In genomic region chr13:21826214-21827015, GRCh38 we compare ENCODE assay signal across 20 cellular contexts.
A peak's percentile ranks its signal among the peaks of the same experiment; 100 is the strongest.
DNase-seq lines count a peak whose midpoint lies in the region; ATAC-seq and TF ChIP-seq lines count a peak whose summit lies in the region.
"Had no signal": no experiment of that assay in that cellular context is flagged by ENCODE, and none has a peak within 500 bp of the region (broad histone marks: within the 10 kb centered on the region; RNA-seq: fewer than 3 reads in every experiment).

No MANE protein-coding gene starts in this region.

- H3K9me3 ChIP-seq in IMR-90 (ENCODE audit: control insufficient read depth, insufficient read depth, low read length): no peaks in the 10 kb centered on the region

- no peak overlapping the region for H3K4ac ChIP-seq in IMR-90 (ENCODE audit: low read depth, low read length)

- H3K4me3 Mint-ChIP-seq in progenitor cell of endocrine pancreas (ENCODE audit: low read depth): no peak overlapping the region
- H3K4me3 Mint-ChIP-seq: CD8-positive, alpha-beta memory T cell had no signal

- no peak for TF ChIP-seq CTCF in IMR-90 (conservative IDR thresholded peaks at IDR 0.05; ENCODE audit: low read depth, low read length)
- TF ChIP-seq CTCF in fibroblast of villous mesenchyme (IDR thresholded peaks at IDR 0.05; ENCODE audit: insufficient read depth, low read depth, low read length): no peak
- no peak for TF ChIP-seq CTCF in progenitor cell of endocrine pancreas (IDR thresholded peaks at IDR 0.05; ENCODE audit: unreplicated experiment)
- no peak for TF ChIP-seq CTCF in lower leg skin (IDR thresholded peaks at IDR 0.05)

- H3K79me1 ChIP-seq in IMR-90 (ENCODE audit: low read depth in 1 of 2, low read length in 2 of 2): no peaks in the 10 kb centered on the region

- no peaks in the 10 kb centered on the region for H4K20me1 ChIP-seq in IMR-90 (ENCODE audit: insufficient read depth, low read length)

- no peak overlapping the region for H2BK120ac ChIP-seq in IMR-90 (ENCODE audit: low read depth, low read length)

- H2BK5ac ChIP-seq in IMR-90 (ENCODE audit: low read depth, low read length, poor library complexity, severe bottlenecking): no peak overlapping the region

- H3K27me3 ChIP-seq in IMR-90 (ENCODE audit: control insufficient read depth, insufficient read depth, low read length): no peaks in the 10 kb centered on the region

- no peak overlapping the region for H3K56ac ChIP-seq in IMR-90 (ENCODE audit: extremely low read depth, insufficient read depth, low read length)

- no peaks in the 10 kb centered on the region for H3K9me1 ChIP-seq in IMR-90 (ENCODE audit: insufficient read depth, low read length)

- CTCF ChIA-PET in IMR-90 (lab: Yijun Ruan, JAX): no interaction called here

- DNase-seq in GM03348 (ENCODE audit: low spot score) (peak; percentile 24), IMR-90 (no peak), fibroblast of villous mesenchyme (ENCODE audit: low read depth) (peak; percentile 45), progenitor cell of endocrine pancreas (ENCODE audit: low spot score, unreplicated experiment) (no peak), lower leg skin (ENCODE audit: low spot score in 2 of 2) (no peak), HPDE6-E6E7 (ENCODE audit: extremely low spot score) (no peak)
- DNase-seq: ACHN; C1 segment of cervical spinal cord; CD8-positive, alpha-beta memory T cell; DMS79 treated with DMSO at 0.1 percent for 48 hours; Karpas-422; NCI-H1436; NCI-H1930; NCI-H2171 treated with DMSO at 0.1 percent for 48 hours; NCI-H446; NCI-H774; T-helper 1 cell had no signal

- no peak overlapping the region for H4K8ac ChIP-seq in IMR-90 (ENCODE audit: low read depth in 2 of 2, low read length in 2 of 2)

- intact Hi-C loops in IMR-90 (cut with micrococcal nuclease): loop anchor here (10.0 kb wide), 2 partner anchors 152 to 448 kb away; partner anchors contain the start of gene FGF9
- intact Hi-C loops in lower leg skin (cut with DNase I; ENCODE audit: low total_unique reads): no loop called here

- no peak overlapping the region for H4K5ac ChIP-seq in IMR-90 (ENCODE audit: low read depth, low read length)

- no peaks in the 10 kb centered on the region for H3K36me3 ChIP-seq in IMR-90 (ENCODE audit: control insufficient read depth, insufficient read depth, low read length)

- H3K14ac ChIP-seq in IMR-90 (replicated peaks; ENCODE audit: low read depth, low read length): no peak overlapping the region; the same call in 1 of the 2 replicates

- no peak overlapping the region for H2AFZ ChIP-seq in IMR-90 (replicated peaks; ENCODE audit: low read length, poor library complexity)
- H2AFZ ChIP-seq: GM23248 had no signal

- peak; percentile 65 for ATAC-seq in IMR-90 (ENCODE audit: low read depth)
- ATAC-seq in HG03139 (IDR thresholded peaks at IDR 0.05; ENCODE audit: unreplicated experiment): no peak
- ATAC-seq: HCT116 had no signal

- BruUV-seq in IMR-90 (replicated peaks; lab: Mats Ljungman, UMichigan): no TSS peak

- in situ Hi-C loops in IMR-90 (cut with MboI; ENCODE audit: low sequenced_read_pairs): no loop called here

- peaks cover 2% of the 10 kb centered on the region; the same call in 1 of the 2 replicates for H3K4me1 ChIP-seq in IMR-90 (ENCODE audit: control insufficient read depth, insufficient read depth, low read length)

- no peaks in the 10 kb centered on the region for H3K27me3 Mint-ChIP-seq in progenitor cell of endocrine pancreas

- peaks cover 6% of the 10 kb centered on the region for H3K9me3 Mint-ChIP-seq in progenitor cell of endocrine pancreas (ENCODE audit: low read depth)
- H3K9me3 Mint-ChIP-seq: CD8-positive, alpha-beta memory T cell had no signal

- H3K4me3 ChIP-seq in IMR-90 (ENCODE audit: insufficient read depth, low read depth, low read length): no peak overlapping the region
- no peak overlapping the region for H3K4me3 ChIP-seq in fibroblast of villous mesenchyme (ENCODE audit: low read depth, low read length)
- no peak overlapping the region for H3K4me3 ChIP-seq in lower leg skin (ENCODE audit: low read depth, poor library complexity, severe bottlenecking)
- H3K4me3 ChIP-seq: GM23248 had no signal

- dilution Hi-C loops in IMR-90 (cut with HindIII; ENCODE audit: low sequenced_read_pairs, unreplicated experiment): no loop called here

- H3K23ac ChIP-seq in IMR-90 (ENCODE audit: low read depth, low read length): no peak overlapping the region

- WGBS in IMR-90 (ENCODE audit: extremely low coverage in 2 of 2, insufficient read length in 1 of 2), 2 experiments: no CpG with 5 or more reads among the region's 3 CpGs
- whole genome bisulfite sequencing in lower leg skin, 2 donors: 53 to 55% methylated on average over 3 of the region's 3 CpGs

- H2BK20ac ChIP-seq in IMR-90 (ENCODE audit: low read depth, low read length): no peak overlapping the region

- H3K4me1 Mint-ChIP-seq in progenitor cell of endocrine pancreas (ENCODE audit: low read depth): peaks cover 42% of the 10 kb centered on the region
- H3K4me1 Mint-ChIP-seq: CD8-positive, alpha-beta memory T cell had no signal

- H3K18ac ChIP-seq in IMR-90 (ENCODE audit: low read depth, low read length): no peak overlapping the region

- no peak overlapping the region for H3K27ac ChIP-seq in IMR-90 (ENCODE audit: insufficient read depth, low read length)
- H3K27ac ChIP-seq: GM23248 had no signal

- no peak overlapping the region for H2AK5ac ChIP-seq in IMR-90 (ENCODE audit: low read depth, low read length)

- H3K36me3 Mint-ChIP-seq in progenitor cell of endocrine pancreas (ENCODE audit: insufficient read depth): peaks cover 2% of the 10 kb centered on the region
- H3K36me3 Mint-ChIP-seq: CD8-positive, alpha-beta memory T cell had no signal

- no peak overlapping the region for H4K91ac ChIP-seq in IMR-90 (ENCODE audit: insufficient read depth, low read depth, low read length)

- H3K27ac Mint-ChIP-seq in progenitor cell of endocrine pancreas: peak overlapping the region; percentile 22

- TF ChIP-seq POLR2A in IMR-90 (IDR thresholded peaks at IDR 0.05; ENCODE audit: low read depth, low read length) (no peak), lower leg skin (IDR thresholded peaks at IDR 0.05) (no peak)

- H2AK9ac ChIP-seq in IMR-90 (replicated peaks; ENCODE audit: low read depth, low read length, poor library complexity): no peak overlapping the region

- no peak for TF ChIP-seq RAD21 in IMR-90 (IDR thresholded peaks at IDR 0.05; ENCODE audit: low read length)

- no peak overlapping the region for H3K9ac ChIP-seq in IMR-90 (ENCODE audit: low read depth, low read length)
- H3K9ac ChIP-seq: GM23248 had no signal

- POLR2A ChIA-PET in IMR-90 (lab: Charles Lee; ENCODE audit: unreplicated experiment): no interaction called here

- H3K4me2 ChIP-seq in IMR-90 (ENCODE audit: low read depth, low read length): peak overlapping the region; percentile 18; the same call in 1 of the 2 replicates

- no peak overlapping the region for H2BK15ac ChIP-seq in IMR-90 (ENCODE audit: low read depth, low read length)

TF ChIP-seq in IMR-90, 13 proteins besides CTCF, POLR2A, EP300 and RAD21:
- TF ChIP-seq NFE2L2 (IDR thresholded peaks at IDR 0.05; ENCODE audit: low read depth, low read length): peak; percentile 51; the same call in 1 of the 2 replicates
- TF ChIP-seq FOS (IDR thresholded peaks at IDR 0.05; ENCODE audit: low read depth, low read length): no peak
- no peak for TF ChIP-seq RFX5 (IDR thresholded peaks at IDR 0.05; ENCODE audit: low read depth, low read length)
- no peak for TF ChIP-seq BHLHE40 (IDR thresholded peaks at IDR 0.05; ENCODE audit: low read depth, low read length)

Comparison
In these comparisons a context has a peak if more than half of its experiments do, and no peak if none do; other contexts are left out.
1. DNase-seq: peak in GM03348 (single experiment) and fibroblast of villous mesenchyme (single experiment); none in IMR-90 (single experiment), progenitor cell of endocrine pancreas (single experiment), lower leg skin (0 of 2) and HPDE6-E6E7 (single experiment).